Comparison of ENCODE assay signal across 29 cellular contexts in genomic region chr6:12528171-12528570, GRCh38.
DNase-seq lines count a peak whose midpoint lies in the region; ATAC-seq and TF ChIP-seq lines count a peak whose summit lies in the region.
"Had no signal": no experiment of that assay in that cellular context is flagged by ENCODE, and none has a peak within 500 bp of the region (broad histone marks: within the 10 kb centered on the region; RNA-seq: fewer than 3 reads in every experiment).

No MANE protein-coding gene starts in this region.

- H3K9me3 ChIP-seq in gastroesophageal sphincter (peaks cover 0 to 10% (median 0%) of the 10 kb centered on the region in 3 donors), ascending aorta (no peaks in the 10 kb centered on the region)
- H3K9me3 ChIP-seq: gastrocnemius medialis, thoracic aorta had no signal

- peak overlapping the region; percentile 85 for H2AFZ ChIP-seq in GM23338
- H2AFZ ChIP-seq: parathyroid adenoma had no signal

- H3K4me3 ChIP-seq in GM23338: no peak overlapping the region
- no peak overlapping the region for H3K4me3 ChIP-seq in gastroesophageal sphincter
- no peak overlapping the region for H3K4me3 ChIP-seq in ascending aorta
- H3K4me3 ChIP-seq: gastrocnemius medialis, thoracic aorta had no signal

- H3K36me3 ChIP-seq in GM23338 (ENCODE audit: insufficient read depth) (no peaks in the 10 kb centered on the region), gastroesophageal sphincter (no peaks in the 10 kb centered on the region), ascending aorta (no peaks in the 10 kb centered on the region)
- H3K36me3 ChIP-seq: gastrocnemius medialis, thoracic aorta had no signal

- H3K27me3 Mint-ChIP-seq in GM23338 (ENCODE audit: insufficient read depth, low read depth, poor library complexity): peaks cover 1% of the 10 kb centered on the region
- H3K27me3 Mint-ChIP-seq in activated T-helper 2 cell treated with anti-CD3 and anti-CD28 coated beads, Interferon-gamma antibody, Interleukin-2, Interleukin-4, amounts not matched to agents 10 μg/mL and 5 μg/mL and 100 μg/mL, durations not matched to agents 14 hours and 24 hours and 36 hours (ENCODE audit: low read depth): peaks cover 9% of the 10 kb centered on the region

- no peak for DNase-seq in GM23338 (ENCODE audit: low spot score)
- DNase-seq in RPMI7951 (ENCODE audit: low read depth): peak; percentile 14
- peak; percentile 33 for DNase-seq in pulmonary artery endothelial cell (ENCODE audit: low read depth, low spot score)
- no peak for DNase-seq in ascending aorta (ENCODE audit: low spot score in 2 of 2)
- no peak for DNase-seq in NCI-H2227 treated with DMSO at 0.1 percent for 48 hours (lab: John Stamatoyannopoulos, UW)
- no peak for DNase-seq in islet precursor cell
- no peak for DNase-seq in activated T-helper 2 cell treated with anti-CD3 and anti-CD28 coated beads, Interferon-gamma antibody, Interleukin-2, Interleukin-4, amounts not matched to agents 10 μg/mL and 5 μg/mL and 100 μg/mL, durations not matched to agents 14 hours and 24 hours and 36 hours (ENCODE audit: low spot score)
- DNase-seq: activated CD8-positive, alpha-beta T cell treated with anti-CD3 and anti-CD28 coated beads, Interleukin-2, amount 10 ng/mL, durations not matched to agents 7 days and 5 days; anterior cingulate cortex; CD8-positive, alpha-beta memory T cell; cortex of kidney; DMS153; endodermal cell; gastrocnemius medialis; Karpas-422; left ventricle myocardium superior; NCI-H1436; NCI-H2081 treated with DMSO at 0.1 percent for 48 hours; NCI-H345; RPMI8226; stimulated activated CD4-positive, alpha-beta T cell treated with anti-CD3 and anti-CD28 coated beads, Interleukin-15, amount 100 ng/mL, for 24 hours; stimulated activated naive CD4-positive, alpha-beta T cell treated with Interleukin-2 at 50 U/mL for 16 hours had no signal

- TF ChIP-seq EP300 in gastroesophageal sphincter (IDR thresholded peaks at IDR 0.05): no peak

- 0 out of 2 replicates have a peak, but pooled peaks cover 4% of the 10 kb centered on the region for H3K9me2 ChIP-seq in GM23338 (ENCODE audit: insufficient read depth)

- H3K4me1 Mint-ChIP-seq in GM23338: peaks cover 7% of the 10 kb centered on the region
- H3K4me1 Mint-ChIP-seq in activated T-helper 2 cell treated with anti-CD3 and anti-CD28 coated beads, Interferon-gamma antibody, Interleukin-2, Interleukin-4, amounts not matched to agents 10 μg/mL and 5 μg/mL and 100 μg/mL, durations not matched to agents 14 hours and 24 hours and 36 hours (ENCODE audit: low read depth): peaks cover 16% of the 10 kb centered on the region
- H3K4me1 Mint-ChIP-seq: B cell; CD8-positive, alpha-beta memory T cell; endodermal cell had no signal

- intact Hi-C loops in ascending aorta (cut with DNase I): no loop called here
- intact Hi-C loops in activated T-helper 2 cell treated with anti-CD3 and anti-CD28 coated beads, Interferon-gamma antibody, Interleukin-2, Interleukin-4, amounts not matched to agents 10 μg/mL and 5 μg/mL and 100 μg/mL, durations not matched to agents 14 hours and 24 hours and 36 hours (cut with micrococcal nuclease): no loop called here

- H3K9me3 Mint-ChIP-seq in GM23338: no peaks in the 10 kb centered on the region
- H3K9me3 Mint-ChIP-seq in activated T-helper 2 cell treated with anti-CD3 and anti-CD28 coated beads, Interferon-gamma antibody, Interleukin-2, Interleukin-4, amounts not matched to agents 10 μg/mL and 5 μg/mL and 100 μg/mL, durations not matched to agents 14 hours and 24 hours and 36 hours: peaks cover 9% of the 10 kb centered on the region
- H3K9me3 Mint-ChIP-seq: activated naive CD4-positive, alpha-beta T cell treated with anti-CD3 and anti-CD28 coated beads, Interleukin-2, amount 50 U/mL, for 72 hours; T-helper 1 cell treated with Interleukin-12 subunit alpha and Interleukin-12 subunit beta and Interleukin-4 antibody, amounts not matched to agents 30 μg/mL and 1 μg/mL, for 36 hours had no signal

- H3K27ac ChIP-seq in GM23338 (ENCODE audit: low read depth): no peak overlapping the region
- H3K27ac ChIP-seq in gastroesophageal sphincter: peak overlapping the region; percentile 34 to 55 (median 40)
- no peak overlapping the region for H3K27ac ChIP-seq in ascending aorta
- H3K27ac ChIP-seq: parathyroid adenoma, thoracic aorta had no signal

- TF ChIP-seq POLR2A in gastroesophageal sphincter (IDR thresholded peaks at IDR 0.05): no peak

- no peaks in the 10 kb centered on the region for H3F3A ChIP-seq in GM23338 (replicated peaks; ENCODE audit: low read depth)

- TF ChIP-seq CTCF in GM23338 (conservative IDR thresholded peaks at IDR 0.05; ENCODE audit: low read depth in 2 of 2) (no peak), gastroesophageal sphincter (IDR thresholded peaks at IDR 0.05) (no peak), ascending aorta (IDR thresholded peaks at IDR 0.05) (no peak)

- no peaks in the 10 kb centered on the region for H3K79me2 ChIP-seq in GM23338 (replicated peaks; ENCODE audit: insufficient read depth)
- H3K79me2 ChIP-seq: parathyroid adenoma had no signal

- H3K4me1 ChIP-seq in GM23338 (ENCODE audit: insufficient read depth) (0 out of 2 replicates have a peak, but pooled peaks cover 7% of the 10 kb centered on the region), gastroesophageal sphincter (peaks cover 0 to 19% (median 0%) of the 10 kb centered on the region in 3 donors), ascending aorta (no peaks in the 10 kb centered on the region)
- H3K4me1 ChIP-seq: gastrocnemius medialis, parathyroid adenoma had no signal

- H3K4me3 Mint-ChIP-seq in GM23338: no peak overlapping the region
- no peak overlapping the region for H3K4me3 Mint-ChIP-seq in activated T-helper 2 cell treated with anti-CD3 and anti-CD28 coated beads, Interferon-gamma antibody, Interleukin-2, Interleukin-4, amounts not matched to agents 10 μg/mL and 5 μg/mL and 100 μg/mL, durations not matched to agents 14 hours and 24 hours and 36 hours (ENCODE audit: low read depth)
- H3K4me3 Mint-ChIP-seq: activated CD8-positive, alpha-beta T cell treated with anti-CD3 and anti-CD28 coated beads, Interleukin-2, amount 10 ng/mL, durations not matched to agents 7 days and 5 days; B cell; CD8-positive, alpha-beta memory T cell; endodermal cell; T-helper 1 cell treated with Interleukin-12 subunit alpha and Interleukin-12 subunit beta and Interleukin-4 antibody, amounts not matched to agents 30 μg/mL and 1 μg/mL, for 36 hours had no signal

- H3K36me3 Mint-ChIP-seq in GM23338 (ENCODE audit: low read depth): no peaks in the 10 kb centered on the region
- no peaks in the 10 kb centered on the region for H3K36me3 Mint-ChIP-seq in activated T-helper 2 cell treated with anti-CD3 and anti-CD28 coated beads, Interferon-gamma antibody, Interleukin-2, Interleukin-4, amounts not matched to agents 10 μg/mL and 5 μg/mL and 100 μg/mL, durations not matched to agents 14 hours and 24 hours and 36 hours (ENCODE audit: low read depth)
- H3K36me3 Mint-ChIP-seq: CD8-positive, alpha-beta memory T cell had no signal

- H3K27ac Mint-ChIP-seq in GM23338: no peak overlapping the region
- no peak overlapping the region for H3K27ac Mint-ChIP-seq in activated T-helper 2 cell treated with anti-CD3 and anti-CD28 coated beads, Interferon-gamma antibody, Interleukin-2, Interleukin-4, amounts not matched to agents 10 μg/mL and 5 μg/mL and 100 μg/mL, durations not matched to agents 14 hours and 24 hours and 36 hours
- H3K27ac Mint-ChIP-seq: activated CD8-positive, alpha-beta T cell treated with anti-CD3 and anti-CD28 coated beads, Interleukin-2, amount 10 ng/mL, durations not matched to agents 7 days and 5 days; activated naive CD4-positive, alpha-beta T cell treated with anti-CD3 and anti-CD28 coated beads, Interleukin-2, amount 50 U/mL, for 72 hours; B cell; CD8-positive, alpha-beta memory T cell; endodermal cell; T-helper 1 cell treated with Interleukin-12 subunit alpha and Interleukin-12 subunit beta and Interleukin-4 antibody, amounts not matched to agents 30 μg/mL and 1 μg/mL, for 36 hours had no signal

- ATAC-seq in GM23338 (no peak), gastroesophageal sphincter (no peak)
- ATAC-seq: activated CD8-positive, alpha-beta T cell treated with anti-CD3 and anti-CD28 coated beads, Interleukin-2, amount 10 ng/mL, durations not matched to agents 7 days and 5 days; activated naive CD4-positive, alpha-beta T cell treated with anti-CD3 and anti-CD28 coated beads, Interleukin-2, amount 50 U/mL, for 72 hours; gastrocnemius medialis; sciatic nerve had no signal

- 10 to 25% methylated on average over 5 of the region's 5 CpGs for WGBS in gastroesophageal sphincter (ENCODE audit: low coverage in 1 of 2), 2 donors

- H4K20me1 ChIP-seq in GM23338 (replicated peaks; ENCODE audit: insufficient read depth): no peaks in the 10 kb centered on the region

- H3K4me2 ChIP-seq in GM23338: no peak overlapping the region

- H3K27me3 ChIP-seq in GM23338 (ENCODE audit: insufficient read depth) (no peaks in the 10 kb centered on the region), gastroesophageal sphincter (no peaks in the 10 kb centered on the region), ascending aorta (no peaks in the 10 kb centered on the region)
- H3K27me3 ChIP-seq: gastrocnemius medialis had no signal

TF ChIP-seq in GM23338, 12 proteins besides CTCF, POLR2A, EP300 and RAD21 (continues in another document):
- TF ChIP-seq JUNB (IDR thresholded peaks at IDR 0.05; ENCODE audit: unreplicated experiment) (no peak), CREB1 (CRISPR knock-in tag; IDR thresholded peaks at IDR 0.05; ENCODE audit: low read depth) (no peak), ZNF331 (CRISPR knock-in tag; IDR thresholded peaks at IDR 0.05; ENCODE audit: low read depth) (no peak)

Comparison
In these comparisons a context has a peak if more than half of its experiments do, and no peak if none do; other contexts are left out.
1. DNase-seq: peak in RPMI7951 (single experiment) and pulmonary artery endothelial cell (single experiment); none in GM23338 (single experiment), ascending aorta (0 of 2), NCI-H2227 treated with DMSO at 0.1 percent for 48 hours (single experiment), islet precursor cell (single experiment) and activated T-helper 2 cell treated with anti-CD3 and anti-CD28 coated beads, Interferon-gamma antibody, Interleukin-2, Interleukin-4, amounts not matched to agents 10 μg/mL and 5 μg/mL and 100 μg/mL, durations not matched to agents 14 hours and 24 hours and 36 hours (single experiment).
2. H3K27ac ChIP-seq: peak in gastroesophageal sphincter (4 of 4); none in GM23338 (single experiment) and ascending aorta (0 of 2).